ENCODE assay signal across 6 cellular contexts in genomic region chr17:75130059-75130631, GRCh38. TPM values are rescaled to one million over a fixed set of nuclear protein-coding genes. Genes with fewer than 3 reads are reported as not detected.
A peak's percentile ranks its signal among the peaks of the same experiment; 100 is the strongest.
DNase-seq lines count a peak whose midpoint lies in the region; ATAC-seq and TF ChIP-seq lines count a peak whose summit lies in the region.

No MANE protein-coding gene starts in this region.

- peaks cover 31% of the 10 kb centered on the region for H3F3A ChIP-seq in SK-N-SH (replicated peaks; ENCODE audit: insufficient read depth)

- ATAC-seq in SK-N-SH treated with all-trans-retinoic acid at 6 μM for 48 hours, result no peak
- no peak for ATAC-seq in stimulated activated effector memory CD8-positive, alpha-beta T cell treated with anti-CD3 and anti-CD28 coated beads, Interleukin-12 subunit alpha, Interleukin-12 subunit beta, amount 100 ng/mL, for 72 hours
- ATAC-seq in HG02970 (IDR thresholded peaks at IDR 0.05; ENCODE audit: low FRiP score, unreplicated experiment), result no peak

- H3K4me3 Mint-ChIP-seq in endodermal cell, result peak overlapping the region; percentile 79
- peak overlapping the region; percentile 83 for H3K4me3 Mint-ChIP-seq in stimulated activated effector memory CD8-positive, alpha-beta T cell treated with anti-CD3 and anti-CD28 coated beads, Interleukin-12 subunit alpha, Interleukin-12 subunit beta, amount 100 ng/mL, for 72 hours

- no peak overlapping the region for H2AFZ ChIP-seq in SK-N-SH (ENCODE audit: low read depth)

- peak; percentile 59 for DNase-seq in SK-N-SH
- no peak for DNase-seq in endodermal cell
- no peak for DNase-seq in stimulated activated effector memory CD8-positive, alpha-beta T cell treated with anti-CD3 and anti-CD28 coated beads, Interleukin-12 subunit alpha, Interleukin-12 subunit beta, amount 100 ng/mL, for 72 hours (ENCODE audit: low spot score in 2 of 2)
- DNase-seq in NK-92 treated with Interleukin-12 subunit alpha and Interleukin-12 subunit beta, amount 100 ng/mL, for 24 hours (lab: John Stamatoyannopoulos, UW), result no peak

- peak overlapping the region; percentile 90; the same call in 1 of the 2 replicates for H3K9ac ChIP-seq in SK-N-SH
- peak overlapping the region; percentile 17 for H3K9ac ChIP-seq in endodermal cell (ENCODE audit: extremely low read depth, low read length, poor library complexity, severe bottlenecking)

- H4K20me1 ChIP-seq in SK-N-SH (ENCODE audit: insufficient read depth), result peaks cover 9% of the 10 kb centered on the region; the same call in 1 of the 2 replicates

- peaks cover 24% of the 10 kb centered on the region for H3K36me3 Mint-ChIP-seq in endodermal cell (ENCODE audit: low read depth)
- peaks cover 23% of the 10 kb centered on the region for H3K36me3 Mint-ChIP-seq in stimulated activated effector memory CD8-positive, alpha-beta T cell treated with anti-CD3 and anti-CD28 coated beads, Interleukin-12 subunit alpha, Interleukin-12 subunit beta, amount 100 ng/mL, for 72 hours

- H3K27me3 Mint-ChIP-seq in endodermal cell (ENCODE audit: insufficient read depth), result no peaks in the 10 kb centered on the region

- WGBS in SK-N-SH (ENCODE audit: low lambda C conversion rate), result 55% methylated on average over 24 of the region's 24 CpGs
- WGBS in endodermal cell (ENCODE audit: insufficient coverage in 1 of 2, insufficient read length in 1 of 2), 2 experiments, result 90 to 94% methylated on average over 17 to 24 of the region's 24 CpGs

- no peaks in the 10 kb centered on the region for H3K27me3 ChIP-seq in SK-N-SH (ENCODE audit: insufficient read depth)
- H3K27me3 ChIP-seq in endodermal cell (ENCODE audit: control insufficient read depth, insufficient read depth, low read length, poor library complexity, severe bottlenecking), result no peaks in the 10 kb centered on the region

- no peaks in the 10 kb centered on the region for H3K9me2 ChIP-seq in SK-N-SH

- H3K9me3 ChIP-seq in SK-N-SH (no peaks in the 10 kb centered on the region), endodermal cell (ENCODE audit: control insufficient read depth, low read length) (no peaks in the 10 kb centered on the region)

- no peak for TF ChIP-seq RAD21 in SK-N-SH (IDR thresholded peaks at IDR 0.05; ENCODE audit: low read length)

- POLR2A ChIA-PET in SK-N-SH (lab: Yijun Ruan, JAX), result interaction anchor here (1.0 to 2.4 kb wide), 7 partner anchors 16 to 169 kb away, joined by 3 to 22 read pairs (median 8); partner anchors contain the start of genes ARMC7, HID1, MIF4GD and NUP85

- H3K4me1 ChIP-seq in SK-N-SH (ENCODE audit: control insufficient read depth in 1 of 2, insufficient read depth in 2 of 2, low read depth in 1 of 2, low read length in 1 of 2) (peaks cover 5 to 19% of the 10 kb centered on the region in 2 experiments; a peak in 2 of 4 replicates), endodermal cell (ENCODE audit: control insufficient read depth, insufficient read depth, low read length) (peaks cover 3% of the 10 kb centered on the region)

- TF ChIP-seq CTCF in SK-N-SH (IDR thresholded peaks at IDR 0.05) (no peak), endodermal cell (conservative IDR thresholded peaks at IDR 0.05) (no peak)

- H3K9me3 Mint-ChIP-seq in endodermal cell, result no peaks in the 10 kb centered on the region
- no peaks in the 10 kb centered on the region for H3K9me3 Mint-ChIP-seq in stimulated activated effector memory CD8-positive, alpha-beta T cell treated with anti-CD3 and anti-CD28 coated beads, Interleukin-12 subunit alpha, Interleukin-12 subunit beta, amount 100 ng/mL, for 72 hours

- H3K36me3 ChIP-seq in SK-N-SH (replicated peaks in 1 of 2; ENCODE audit: control insufficient read depth in 1 of 2, insufficient read depth in 2 of 2, low read length in 1 of 2) (peaks cover 10 to 21% of the 10 kb centered on the region in 2 experiments), endodermal cell (ENCODE audit: control insufficient read depth, insufficient read depth, low read length) (peaks cover 37% of the 10 kb centered on the region)

- no peak for TF ChIP-seq EP300 in SK-N-SH (IDR thresholded peaks at IDR 0.05; ENCODE audit: borderline replicate concordance in 1 of 2, low read depth in 1 of 2, low read length in 1 of 2)

- H3K4me1 Mint-ChIP-seq in endodermal cell, result peaks cover 4% of the 10 kb centered on the region
- peaks cover 26% of the 10 kb centered on the region for H3K4me1 Mint-ChIP-seq in stimulated activated effector memory CD8-positive, alpha-beta T cell treated with anti-CD3 and anti-CD28 coated beads, Interleukin-12 subunit alpha, Interleukin-12 subunit beta, amount 100 ng/mL, for 72 hours

- H3K4me2 ChIP-seq in SK-N-SH, result peak overlapping the region; percentile 96

- CTCF ChIA-PET in SK-N-SH (lab: Yijun Ruan, JAX), result interaction anchor here (0.6 to 19.6 kb wide), 35 partner anchors 8 to 619 kb away, joined by 3 to 422 read pairs (median 7); partner anchors contain the start of genes ARMC7, ATP5PD, GGA3 and HID1

- H3K27ac ChIP-seq in SK-N-SH (ENCODE audit: low read depth in 2 of 2, low read length in 1 of 2) (peak overlapping the region; percentile 78 to 90; a peak in 2 of 4 replicates), endodermal cell (ENCODE audit: low read depth, low read length) (no peak overlapping the region)

- peak overlapping the region; percentile 64 to 88 for H3K4me3 ChIP-seq in SK-N-SH (ENCODE audit: low read depth in 2 of 2, low read length in 1 of 2)
- H3K4me3 ChIP-seq in endodermal cell (ENCODE audit: low read length), result peak overlapping the region; percentile 83

- H3K79me2 ChIP-seq in SK-N-SH (ENCODE audit: insufficient read depth), result peaks cover 25% of the 10 kb centered on the region; the same call in 1 of the 2 replicates

- peak overlapping the region; percentile 90 for H3K27ac Mint-ChIP-seq in endodermal cell
- H3K27ac Mint-ChIP-seq in stimulated activated effector memory CD8-positive, alpha-beta T cell treated with anti-CD3 and anti-CD28 coated beads, Interleukin-12 subunit alpha, Interleukin-12 subunit beta, amount 100 ng/mL, for 72 hours, result peak overlapping the region; percentile 90

TF ChIP-seq in SK-N-SH, 30 proteins besides CTCF, POLR2A, EP300 and RAD21:
- TF ChIP-seq MEF2A (IDR thresholded peaks at IDR 0.05; ENCODE audit: borderline replicate concordance, low read depth), result no peak
- peak; percentile 53 for TF ChIP-seq GATA2 (CRISPR knock-in tag; IDR thresholded peaks at IDR 0.05)
- TF ChIP-seq ELF1 (IDR thresholded peaks at IDR 0.05), result 0 out of 2 replicates have a peak, but pooled peaks have one; percentile 5

TF ChIP-seq in SK-N-SH treated with all-trans-retinoic acid at 6 μM for 48 hours, 23 proteins besides CTCF, POLR2A, EP300 and RAD21:
- no peak for TF ChIP-seq POU6F1 (CRISPR knock-in tag; IDR thresholded peaks at IDR 0.05; ENCODE audit: borderline replicate concordance, low read depth)
- TF ChIP-seq ZNF8 (CRISPR knock-in tag; IDR thresholded peaks at IDR 0.05), result no peak
- TF ChIP-seq TOX (CRISPR knock-in tag; IDR thresholded peaks at IDR 0.05; ENCODE audit: borderline replicate concordance), result no peak
- TF ChIP-seq ZFP3 (CRISPR knock-in tag; IDR thresholded peaks at IDR 0.05), result no peak
- TF ChIP-seq RARB (CRISPR knock-in tag; IDR thresholded peaks at IDR 0.05), result no peak
- TF ChIP-seq GLIS3 (CRISPR knock-in tag; IDR thresholded peaks at IDR 0.05), result no peak; the same call in 1 of the 2 replicates
- no peak for TF ChIP-seq ISL1 (CRISPR knock-in tag; IDR thresholded peaks at IDR 0.05)
- no peak for TF ChIP-seq CSDC2 (CRISPR knock-in tag; IDR thresholded peaks at IDR 0.05)
- TF ChIP-seq ESRRG (CRISPR knock-in tag; IDR thresholded peaks at IDR 0.05), result no peak
- no peak for TF ChIP-seq ZC3H10 (CRISPR knock-in tag; IDR thresholded peaks at IDR 0.05)

RNA-seq across cellular contexts. Expression of gene NT5C, which starts 1.4 kb away (rescaled TPM):
- 111 and 114 TPM in 2 replicates for polyA plus RNA-seq in SK-N-SH (2012; rRNA removed)
- polyA plus RNA-seq in SK-N-SH (2012; cell fraction: cytosol; rRNA removed), result 53.5 and 66.8 TPM in 2 replicates
- polyA plus RNA-seq in SK-N-SH (2012; cell fraction: nucleus; rRNA removed), result 316 and 454 TPM in 2 replicates
- total RNA-seq in endodermal cell, result 10 to 100 TPM; 69.1 to 80.3 TPM
- 71.1 TPM for polyA plus RNA-seq in endodermal cell (2013, experiment 1 of 2)
- polyA plus RNA-seq in endodermal cell (2013, experiment 2 of 2), result 57.0 TPM

RNA-seq across cellular contexts. Expression of gene ARMC7, which starts 20.4 kb away (rescaled TPM):
- 7.3 and 10.8 TPM in 2 replicates for polyA plus RNA-seq in SK-N-SH (2012; rRNA removed)
- 5.9 and 7.9 TPM in 2 replicates for polyA plus RNA-seq in SK-N-SH (2012; cell fraction: cytosol; rRNA removed)
- polyA plus RNA-seq in SK-N-SH (2012; cell fraction: nucleus; rRNA removed), result 10.6 and 11.4 TPM in 2 replicates
- 10 to 100 TPM; 20.0 to 26.6 TPM for total RNA-seq in endodermal cell
- 14.0 TPM for polyA plus RNA-seq in endodermal cell (2013, experiment 1 of 2)
- 12.3 TPM for polyA plus RNA-seq in endodermal cell (2013, experiment 2 of 2)

RNA-seq across cellular contexts. Expression of gene JPT1, which starts 24.2 kb away (rescaled TPM):
- polyA plus RNA-seq in SK-N-SH (2012; rRNA removed), result 259 and 490 TPM in 2 replicates
- 407 and 471 TPM in 2 replicates for polyA plus RNA-seq in SK-N-SH (2012; cell fraction: cytosol; rRNA removed)
- polyA plus RNA-seq in SK-N-SH (2012; cell fraction: nucleus; rRNA removed), result 165 and 240 TPM in 2 replicates
- 100 to 1,000 TPM; 148 to 156 TPM for total RNA-seq in endodermal cell
- polyA plus RNA-seq in endodermal cell (2013, experiment 1 of 2), result 352 TPM
- 339 TPM for polyA plus RNA-seq in endodermal cell (2013, experiment 2 of 2)

RNA-seq across cellular contexts. Expression of gene SLC16A5, which starts 42.4 kb away (rescaled TPM):
- polyA plus RNA-seq in SK-N-SH (2012; rRNA removed), result 0.03 and 0.06 TPM in 2 replicates
- 0.03 TPM in 1 of 2 replicates, not detected in the other for polyA plus RNA-seq in SK-N-SH (2012; cell fraction: cytosol; rRNA removed)
- 0.06 TPM in 1 of 2 replicates, not detected in the other for polyA plus RNA-seq in SK-N-SH (2012; cell fraction: nucleus; rRNA removed)
- total RNA-seq in endodermal cell, result 10 to 100 TPM; 28.8 to 54.0 TPM
- polyA plus RNA-seq in endodermal cell (2013, experiment 1 of 2), result 10.8 TPM
- 7.6 TPM for polyA plus RNA-seq in endodermal cell (2013, experiment 2 of 2)

RNA-seq across cellular contexts. Expression of gene SUMO2, which starts 52.6 kb away (rescaled TPM):
- 85.5 and 114 TPM in 2 replicates for polyA plus RNA-seq in SK-N-SH (2012; rRNA removed)
- polyA plus RNA-seq in SK-N-SH (2012; cell fraction: cytosol; rRNA removed), result 133 and 184 TPM in 2 replicates
- polyA plus RNA-seq in SK-N-SH (2012; cell fraction: nucleus; rRNA removed), result 25.6 and 43.8 TPM in 2 replicates
- 100 to 1,000 TPM; 586 to 714 TPM for total RNA-seq in endodermal cell
- 640 TPM for polyA plus RNA-seq in endodermal cell (2013, experiment 1 of 2)
- 584 TPM for polyA plus RNA-seq in endodermal cell (2013, experiment 2 of 2)
